Comparison of ENCODE assay signal across 21 cellular contexts in genomic region chr3:1693145-1693544, GRCh38.
DNase-seq lines count a peak whose midpoint lies in the region; ATAC-seq and TF ChIP-seq lines count a peak whose summit lies in the region.
"Had no signal": no experiment of that assay in that cellular context is flagged by ENCODE, and none has a peak within 500 bp of the region (broad histone marks: within the 10 kb centered on the region; RNA-seq: fewer than 3 reads in every experiment).

No MANE protein-coding gene starts in this region.

- H3K27ac ChIP-seq in 22Rv1 (no peak overlapping the region), GM23338 (ENCODE audit: low read depth) (no peak overlapping the region), WERI-Rb-1 (no peak overlapping the region), thyroid gland (no peak overlapping the region), body of pancreas (no peak overlapping the region)
- H3K27ac ChIP-seq: A549 had no signal

- TF ChIP-seq CTCF in 22Rv1 (IDR thresholded peaks at IDR 0.05) (peak; percentile 22), GM23338 (conservative IDR thresholded peaks at IDR 0.05; ENCODE audit: low read depth in 2 of 2) (peak; percentile 22 to 46; a peak in 3 of 4 replicates), WERI-Rb-1 (IDR thresholded peaks at IDR 0.05; ENCODE audit: low read depth, low read length) (0 out of 2 replicates have a peak, but pooled peaks have one; percentile 10), thyroid gland (IDR thresholded peaks at IDR 0.05) (no peak), CD14-positive monocyte (IDR thresholded peaks at IDR 0.05) (no peak), body of pancreas (IDR thresholded peaks at IDR 0.05) (no peak)

- peaks cover 21% of the 10 kb centered on the region; the same call in 2 of the 3 replicates for H3K36me3 Mint-ChIP-seq in GM23338 (ENCODE audit: low read depth)
- H3K36me3 Mint-ChIP-seq in CD14-positive monocyte: no peaks in the 10 kb centered on the region
- H3K36me3 Mint-ChIP-seq: CD4-positive, CD25-positive, alpha-beta regulatory T cell had no signal

- 83 to 87% methylated on average over 2 of the region's 2 CpGs for WGBS in thyroid gland, 2 donors
- 52 to 59% methylated on average over 2 of the region's 2 CpGs for WGBS in body of pancreas, 2 donors

- no peaks in the 10 kb centered on the region for H3K79me2 ChIP-seq in GM23338 (replicated peaks; ENCODE audit: insufficient read depth)

- H3K9me2 ChIP-seq in GM23338 (ENCODE audit: insufficient read depth): no peaks in the 10 kb centered on the region

- H3K4me1 Mint-ChIP-seq in GM23338: no peaks in the 10 kb centered on the region
- H3K4me1 Mint-ChIP-seq in CD14-positive monocyte: no peaks in the 10 kb centered on the region
- H3K4me1 Mint-ChIP-seq: CD4-positive, CD25-positive, alpha-beta regulatory T cell; T-helper 17 cell had no signal

- ATAC-seq in GM23338 (no peak), body of pancreas (no peak)
- ATAC-seq: A549, T-helper 17 cell had no signal

- TF ChIP-seq POLR2A in thyroid gland (IDR thresholded peaks at IDR 0.05) (no peak), body of pancreas (IDR thresholded peaks at IDR 0.05) (no peak)

- H3K9me3 Mint-ChIP-seq in GM23338 (peaks cover 88% of the 10 kb centered on the region), CD14-positive monocyte (peaks cover 2 to 7% (median 3%) of the 10 kb centered on the region in 7 donors)

- H3K4me1 ChIP-seq in GM23338 (ENCODE audit: insufficient read depth) (no peaks in the 10 kb centered on the region), thyroid gland (no peaks in the 10 kb centered on the region), body of pancreas (no peaks in the 10 kb centered on the region)
- H3K4me1 ChIP-seq: A549, Caco-2 had no signal

- intact Hi-C loops in thyroid gland (cut with DNase I) (no loop called here), CD14-positive monocyte (cut with micrococcal nuclease) (no loop called here), body of pancreas (cut with DNase I) (no loop called here)

- H3K4me3 Mint-ChIP-seq in GM23338: no peak overlapping the region
- no peak overlapping the region for H3K4me3 Mint-ChIP-seq in CD14-positive monocyte
- H3K4me3 Mint-ChIP-seq: CD4-positive, CD25-positive, alpha-beta regulatory T cell; HFFc6; T-helper 17 cell had no signal

- H3K9me3 ChIP-seq in WERI-Rb-1 (ENCODE audit: severe bottlenecking) (no peaks in the 10 kb centered on the region), thyroid gland (no peaks in the 10 kb centered on the region), body of pancreas (no peaks in the 10 kb centered on the region)
- H3K9me3 ChIP-seq: Caco-2 had no signal

- DNase-seq in GM23338 (ENCODE audit: low spot score): peak; percentile 6
- DNase-seq in NCI-H748 (lab: John Stamatoyannopoulos, UW; ENCODE audit: unreplicated experiment): peak; percentile 32
- no peak for DNase-seq in WERI-Rb-1
- DNase-seq in thyroid gland: no peak
- no peak for DNase-seq in CD14-positive monocyte (ENCODE audit: low spot score)
- DNase-seq in H7: no peak
- DNase-seq in body of pancreas: no peak
- DNase-seq: Caco-2; CD4-positive, CD25-positive, alpha-beta regulatory T cell; DMS53; GOT3; HFFc6; Kasumi-1; NCI-H1436; NCI-H2029; NCI-H510A; RPMI8226; SIG-M5; T-helper 17 cell had no signal

- H3K27ac Mint-ChIP-seq in GM23338 (no peak overlapping the region), CD14-positive monocyte (no peak overlapping the region)
- H3K27ac Mint-ChIP-seq: CD4-positive, CD25-positive, alpha-beta regulatory T cell; HFFc6; T-helper 17 cell had no signal

- H3K27me3 ChIP-seq in GM23338 (ENCODE audit: insufficient read depth) (no peaks in the 10 kb centered on the region), WERI-Rb-1 (ENCODE audit: insufficient read depth, low read depth, severe bottlenecking) (no peaks in the 10 kb centered on the region), thyroid gland (no peaks in the 10 kb centered on the region), H7 (ENCODE audit: control insufficient read depth, insufficient read depth, low read length) (no peaks in the 10 kb centered on the region), body of pancreas (no peaks in the 10 kb centered on the region)

- no peak overlapping the region for H3K4me2 ChIP-seq in GM23338
- H3K4me2 ChIP-seq: A549 had no signal

- no peaks in the 10 kb centered on the region for H4K20me1 ChIP-seq in GM23338 (replicated peaks; ENCODE audit: insufficient read depth)

- H2AFZ ChIP-seq in GM23338: no peak overlapping the region

- H3K4me3 ChIP-seq in GM23338 (no peak overlapping the region), WERI-Rb-1 (ENCODE audit: low read depth, low read length) (no peak overlapping the region), thyroid gland (replicated peaks in 1 of 3) (no peak overlapping the region), H7 (ENCODE audit: insufficient read depth, low read depth, low read length) (no peak overlapping the region), body of pancreas (no peak overlapping the region)
- H3K4me3 ChIP-seq: A549 had no signal

- H3F3A ChIP-seq in GM23338 (replicated peaks; ENCODE audit: low read depth): no peaks in the 10 kb centered on the region

- H3K27me3 Mint-ChIP-seq in GM23338 (ENCODE audit: insufficient read depth, low read depth, poor library complexity): peaks cover 5% of the 10 kb centered on the region
- no peaks in the 10 kb centered on the region for H3K27me3 Mint-ChIP-seq in CD14-positive monocyte (ENCODE audit: low read depth in 3 of 3)
- H3K27me3 Mint-ChIP-seq: CD4-positive, CD25-positive, alpha-beta regulatory T cell; T-helper 17 cell had no signal

- H3K36me3 ChIP-seq in GM23338 (ENCODE audit: insufficient read depth): no peaks in the 10 kb centered on the region
- no peaks in the 10 kb centered on the region for H3K36me3 ChIP-seq in WERI-Rb-1
- H3K36me3 ChIP-seq in thyroid gland: no peaks in the 10 kb centered on the region
- no peaks in the 10 kb centered on the region for H3K36me3 ChIP-seq in H7 (replicated peaks; ENCODE audit: control insufficient read depth, insufficient read depth, low read length)
- H3K36me3 ChIP-seq in body of pancreas (replicated peaks in 1 of 2; ENCODE audit: insufficient read depth in 1 of 2, low read depth in 2 of 2): no peaks in the 10 kb centered on the region

TF ChIP-seq in GM23338, 12 proteins besides CTCF, POLR2A, EP300 and RAD21 (continues in another document):
- TF ChIP-seq ZNF114 (CRISPR knock-in tag; IDR thresholded peaks at IDR 0.05) (no peak), ETS1 (IDR thresholded peaks at IDR 0.05) (no peak), ZNF331 (CRISPR knock-in tag; IDR thresholded peaks at IDR 0.05; ENCODE audit: low read depth) (no peak), EZH2phosphoT487 (IDR thresholded peaks at IDR 0.05; ENCODE audit: unreplicated experiment) (no peak), JUNB (IDR thresholded peaks at IDR 0.05; ENCODE audit: unreplicated experiment) (no peak), POLR2AphosphoS5 (IDR thresholded peaks at IDR 0.05; ENCODE audit: low read depth) (no peak), EZH2 (IDR thresholded peaks at IDR 0.05; ENCODE audit: low read depth, unreplicated experiment) (no peak), STAT1 (IDR thresholded peaks at IDR 0.05; ENCODE audit: unreplicated experiment) (no peak)

Comparison
In these comparisons a context has a peak if more than half of its experiments do, and no peak if none do; other contexts are left out.
1. CTCF ChIP-seq: peak in 22Rv1 (single experiment), GM23338 (2 of 2) and WERI-Rb-1 (single experiment); none in thyroid gland (0 of 6), CD14-positive monocyte (single experiment) and body of pancreas (0 of 7).
2. DNase-seq: peak in GM23338 (single experiment) and NCI-H748 (single experiment); none in WERI-Rb-1 (single experiment), thyroid gland (0 of 2), CD14-positive monocyte (single experiment), H7 (single experiment) and body of pancreas (0 of 4).